Comparison of ENCODE assay signal across 8 cellular contexts in the genomic region with DNA sequence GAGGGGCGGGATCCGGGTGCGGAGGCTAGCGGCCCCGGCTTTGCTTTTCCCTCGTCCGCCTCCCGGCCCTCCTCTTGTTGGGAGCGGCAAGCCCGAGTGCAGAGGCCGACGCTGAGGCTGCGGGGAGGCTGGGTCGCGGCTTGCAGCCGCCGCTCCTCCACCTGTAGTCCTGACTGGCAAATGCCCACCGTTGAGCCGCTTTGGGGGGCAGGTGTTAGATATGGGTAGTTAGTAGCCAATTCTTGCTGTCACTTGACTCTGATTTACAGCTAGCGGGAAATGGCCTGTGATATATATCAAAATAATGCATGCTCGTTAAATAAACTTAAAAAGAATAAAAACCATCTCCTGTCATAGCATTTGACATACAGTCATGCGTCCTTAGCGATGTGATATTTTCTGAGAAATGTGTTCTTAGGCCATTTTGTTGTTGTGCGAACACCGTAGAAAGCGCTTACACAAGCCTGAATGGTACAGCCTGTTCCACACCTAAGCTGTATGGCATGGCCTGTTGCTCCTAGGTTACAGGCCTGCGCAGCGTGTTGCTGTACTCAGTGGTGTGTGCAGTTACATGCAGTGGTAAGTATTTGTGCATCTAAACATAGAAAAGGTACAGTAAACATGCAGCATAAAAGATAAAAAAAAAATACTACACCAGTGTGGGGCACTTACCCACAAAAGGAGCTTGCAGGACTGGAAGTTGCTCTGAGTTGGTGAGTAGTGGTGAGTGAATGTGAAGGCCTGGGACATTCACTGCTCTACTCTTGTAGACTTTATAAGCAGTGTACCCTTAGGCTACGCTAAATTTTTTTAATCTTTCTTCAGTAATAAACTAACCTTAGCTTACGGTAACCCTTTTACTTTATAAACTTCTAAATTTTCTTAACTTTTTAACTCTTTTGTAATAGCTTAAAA. TPM values are rescaled to one million over a fixed set of nuclear protein-coding genes. Genes with fewer than 3 reads are reported as not detected.
DNase-seq lines count a peak whose midpoint lies in the region; TF ChIP-seq lines count a peak whose summit lies in the region.

No MANE protein-coding gene starts in this region.

- CTCF ChIA-PET in Caco-2 (lab: Charles Lee): interaction anchor here (0.7 to 1.3 kb wide), 5 partner anchors 11 to 104 kb away, joined by 3 to 7 read pairs (median 5); no protein-coding TSS in a partner anchor

- TSS peak; percentile 39 for BruUV-seq in Caco-2 (replicated peaks; lab: Mats Ljungman, UMichigan)

- POLR2A ChIA-PET in Caco-2 (lab: Charles Lee): interaction anchor here (0.7 to 1.2 kb wide), 3 partner anchors 108 to 115 kb away, joined by 3 to 10 read pairs (median 3); a partner anchor contains a TSS

- H3K4me1 Mint-ChIP-seq in Caco-2 (ENCODE audit: low read depth, unreplicated experiment): peaks cover 21% of the 10 kb centered on the region

- H3K36me3 Mint-ChIP-seq in Caco-2 (ENCODE audit: insufficient read depth, unreplicated experiment): peaks cover 12% of the 10 kb centered on the region

- H3K27ac ChIP-seq in SJCRH30 (peak overlapping the region; percentile 70), coronary artery (peak overlapping the region; percentile 98 to 99)

- DNase-seq in Caco-2: peak in 1 of 2 experiments; percentile 32
- DNase-seq in HAP-1 (ENCODE audit: low spot score in 2 of 2): peak; percentile 45 to 50
- DNase-seq in SJCRH30: peak; percentile 12 to 46
- DNase-seq in coronary artery (ENCODE audit: low spot score): no peak
- DNase-seq in lower leg skin (ENCODE audit: low spot score in 2 of 2): no peak
- peak; percentile 52 for DNase-seq in superior temporal gyrus (ENCODE audit: extremely low spot score)
- DNase-seq in effector CD8-positive, alpha-beta T cell (lab: John Stamatoyannopoulos, UW): no peak
- no peak for DNase-seq in erythroblast (lab: John Stamatoyannopoulos, UW)

- H3K4me3 ChIP-seq in Caco-2 (ENCODE audit: low read depth, low read length) (peak overlapping the region; percentile 85), HAP-1 (peak overlapping the region; percentile 90), SJCRH30 (peak overlapping the region; percentile 90), coronary artery (peak overlapping the region; percentile 87), lower leg skin (ENCODE audit: low read depth, poor library complexity, severe bottlenecking) (peak overlapping the region; percentile 78)

- no peaks in the 10 kb centered on the region for H3K27me3 ChIP-seq in Caco-2 (replicated peaks; ENCODE audit: control insufficient read depth, insufficient read depth, low read length)
- no peaks in the 10 kb centered on the region for H3K27me3 ChIP-seq in HAP-1 (ENCODE audit: low read depth)
- no peaks in the 10 kb centered on the region for H3K27me3 ChIP-seq in SJCRH30

- H3K4me3 Mint-ChIP-seq in Caco-2 (ENCODE audit: unreplicated experiment): peak overlapping the region; percentile 87

- TF ChIP-seq POLR2A in lower leg skin (IDR thresholded peaks at IDR 0.05): no peak
- no peak for TF ChIP-seq POLR2A in erythroblast (IDR thresholded peaks at IDR 0.05; ENCODE audit: low read length)

- no peaks in the 10 kb centered on the region for H3K9me3 Mint-ChIP-seq in Caco-2 (ENCODE audit: unreplicated experiment)

- no peaks in the 10 kb centered on the region for H3K27me3 Mint-ChIP-seq in Caco-2 (ENCODE audit: insufficient read depth, unreplicated experiment)

- 2 to 3% methylated on average over 20 to 29 of the region's 30 CpGs for WGBS in lower leg skin, 2 donors

- TF ChIP-seq CTCF in Caco-2 (IDR thresholded peaks at IDR 0.05; ENCODE audit: insufficient read depth in 1 of 2, low read depth in 1 of 2, low read length in 1 of 2, severe bottlenecking in 1 of 2, unreplicated experiment in 1 of 2) (no peak), coronary artery (IDR thresholded peaks at IDR 0.05) (no peak), lower leg skin (IDR thresholded peaks at IDR 0.05) (no peak)

- in situ Hi-C loops in HAP-1 (cut with MboI; ENCODE audit: low sequenced_read_pairs): no loop called here

- intact Hi-C loops in Caco-2 (cut with micrococcal nuclease; ENCODE audit: unreplicated experiment) (loop anchor here (2.0 to 10.0 kb wide), 3 partner anchors 98 to 262 kb away; a partner anchor contains a TSS), lower leg skin (cut with DNase I; ENCODE audit: low total_unique reads) (loop anchor here (10.0 kb wide), 1 partner anchor 198 kb away; no protein-coding TSS in a partner anchor)

- H3K9me3 ChIP-seq in Caco-2: no peaks in the 10 kb centered on the region
- H3K9me3 ChIP-seq in HAP-1: no peaks in the 10 kb centered on the region
- H3K9me3 ChIP-seq in SJCRH30 (replicated peaks): no peaks in the 10 kb centered on the region

- no peaks in the 10 kb centered on the region for H3K36me3 ChIP-seq in Caco-2 (ENCODE audit: control insufficient read depth, insufficient read depth, low read length)
- peaks cover under 1% of the 10 kb centered on the region for H3K36me3 ChIP-seq in HAP-1 (replicated peaks)
- H3K36me3 ChIP-seq in SJCRH30: peaks cover 8% of the 10 kb centered on the region

- peak overlapping the region; percentile 77 for H3K27ac Mint-ChIP-seq in Caco-2 (ENCODE audit: unreplicated experiment)

- H3K4me1 ChIP-seq in Caco-2 (peaks cover 5% of the 10 kb centered on the region; the same call in 1 of the 2 replicates), HAP-1 (peaks cover 8% of the 10 kb centered on the region), SJCRH30 (0 out of 2 replicates have a peak, but pooled peaks cover 3% of the 10 kb centered on the region)

RNA-seq across cellular contexts. Expression of a gene that starts 0.9 kb away (rescaled TPM):
- total RNA-seq in Caco-2 (2022) (37.0 and 40.3 TPM in 2 replicates), lower leg skin (10 to 100 TPM; 44.0 to 80.5 (median 49.1) TPM)
- 33.8 and 35.8 TPM in 2 replicates for total RNA-seq in SJCRH30 (2014; rRNA removed; shearing (Covaris generic))

Comparison
In these comparisons a context has a peak if more than half of its experiments do, and no peak if none do; other contexts are left out.
1. DNase-seq: peak in HAP-1 (2 of 2), SJCRH30 (2 of 2) and superior temporal gyrus (single experiment); none in coronary artery (single experiment), lower leg skin (0 of 2), effector CD8-positive, alpha-beta T cell (single experiment) and erythroblast (0 of 2).
2. Peak in every context shown above with its lines, with median percentiles within 50 percentile points of each other: H3K4me3 ChIP-seq.